ENCODE assay signal across 26 cellular contexts in the genomic region with DNA sequence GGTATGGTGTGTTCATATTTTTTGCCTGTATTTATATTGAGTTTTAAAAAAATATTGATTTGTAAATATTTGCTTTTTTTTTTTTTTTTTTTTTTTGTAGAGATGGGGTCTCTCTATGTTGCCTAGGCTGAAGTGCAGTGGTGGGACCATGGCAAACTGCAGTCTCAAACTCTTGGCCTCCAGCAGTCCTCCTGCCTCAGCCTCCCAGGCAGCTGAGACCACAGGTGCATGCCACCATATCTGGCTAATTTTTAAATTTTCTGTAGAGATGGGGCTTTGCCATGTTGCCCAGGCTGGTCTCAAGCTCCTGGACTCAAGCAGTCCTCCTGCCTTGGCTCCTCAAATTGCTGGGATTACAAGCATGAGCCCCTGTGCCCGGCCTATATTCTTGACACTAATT.
"Had no signal": no experiment of that assay in that cellular context is flagged by ENCODE, and none has a peak within 500 bp of the region (broad histone marks: within the 10 kb centered on the region; RNA-seq: fewer than 3 reads in every experiment).

No MANE protein-coding gene starts in this region.

- ATAC-seq: stimulated activated effector memory CD8-positive, alpha-beta T cell treated with anti-CD3 and anti-CD28 coated beads, Interleukin-12 subunit alpha, Interleukin-12 subunit beta, amount 100 ng/mL, for 72 hours; stimulated activated memory B cell treated with anti-CD40 and anti-IgM and Interleukin-4, amounts not matched to agents 10 μg/mL and 1 μg/mL and 100 μg/mL, for 72 hours; stimulated activated naive B cell treated with anti-CD40 and anti-IgM and Interleukin-4, amounts not matched to agents 10 μg/mL and 1 μg/mL and 100 μg/mL, for 72 hours; stimulated activated naive CD8-positive, alpha-beta T cell treated with anti-CD3 and anti-CD28 coated beads, Interleukin-15, amount 100 ng/mL, for 72 hours; stimulated activated naive CD8-positive, alpha-beta T cell treated with anti-CD3 and anti-CD28 coated beads, Interleukin-15, Interleukin-2, amounts not matched to agents 100 U/mL and 50 U/mL, for 24 hours; upper lobe of right lung had no signal

- H3K27ac ChIP-seq: stomach, suprapubic skin, testis, thoracic aorta, thyroid gland, tibial artery, tibial nerve, transverse colon, upper lobe of left lung, upper lobe of right lung, uterus, vagina had no signal

- DNase-seq: stimulated activated CD4-positive, alpha-beta T cell treated with anti-CD3 and anti-CD28 coated beads, Interleukin-2, amount 100 ng/mL, for 48 hours; stimulated activated CD4-positive, alpha-beta T cell treated with anti-CD3 and anti-CD28 coated beads, Interleukin-4, amount 100 ng/mL, for 1 hour; stimulated activated CD4-positive, alpha-beta T cell treated with anti-CD3 and anti-CD28 coated beads, Interleukin-4, amount 100 ng/mL, for 24 hours; stimulated activated CD4-positive, alpha-beta T cell treated with anti-CD3 and anti-CD28 coated beads, Interleukin-4, amount 100 ng/mL, for 4 hours; stimulated activated CD8-positive, alpha-beta memory T cell treated with anti-CD3 and anti-CD28 coated beads, Interleukin-4, amount 100 ng/mL, for 48 hours; stimulated activated naive B cell treated with anti-CD40 and anti-IgM and Interleukin-4, amounts not matched to agents 10 μg/mL and 1 μg/mL and 100 μg/mL, for 72 hours; stimulated activated naive CD4-positive, alpha-beta T cell; stimulated activated naive CD4-positive, alpha-beta T cell treated with Interleukin-2 at 50 U/mL for 16 hours; stimulated activated naive CD8-positive, alpha-beta T cell treated with anti-CD3 and anti-CD28 coated beads, Interleukin-15, amount 100 ng/mL, for 72 hours; stimulated activated naive CD8-positive, alpha-beta T cell treated with anti-CD3 and anti-CD28 coated beads, Interleukin-15, Interleukin-2, amounts not matched to agents 100 U/mL and 50 U/mL, for 24 hours; stomach; substantia nigra; testis; thyroid gland; tibial artery; transverse colon; upper lobe of left lung; upper lobe of right lung; uterus had no signal

- H3K4me1 ChIP-seq: stomach, suprapubic skin, testis, thyroid gland, tibial artery, tibial nerve, transverse colon, upper lobe of left lung, upper lobe of right lung, uterus, vagina had no signal

- FAIRE-seq: urothelium cell line had no signal

- H3K27me3 ChIP-seq: stomach, suprapubic skin, testis, thyroid gland, tibial artery, tibial nerve, transverse colon, upper lobe of left lung, upper lobe of right lung, uterus, vagina had no signal

- H3K36me3 ChIP-seq: stomach, suprapubic skin, thoracic aorta, thyroid gland, tibial artery, tibial nerve, transverse colon, upper lobe of left lung, upper lobe of right lung, uterus, vagina had no signal

- H3K9me3 ChIP-seq: suprapubic skin, testis, thoracic aorta, thyroid gland, transverse colon, upper lobe of right lung, uterus, vagina had no signal

- H3K4me3 ChIP-seq: stomach, suprapubic skin, testis, thoracic aorta, thyroid gland, tibial artery, tibial nerve, transverse colon, upper lobe of left lung, upper lobe of right lung, uterus, vagina had no signal
